ENCODE assay signal across 8 cellular contexts in genomic region chr13:93007928-93008327, GRCh38.
"Had no signal": no experiment of that assay in that cellular context is flagged by ENCODE, and none has a peak within 500 bp of the region (broad histone marks: within the 10 kb centered on the region; RNA-seq: fewer than 3 reads in every experiment).

No MANE protein-coding gene starts in this region.

- FAIRE-seq: G401.6, GM12878, GM12891, GM12892, GM18507, GM19239 had no signal

- ATAC-seq: GM12878 had no signal

- DNase-seq: GDM1, GF-D8 had no signal

- H3K4me3 ChIP-seq: GM12878 had no signal
